ENCODE assay signal across 11 cellular contexts in the genomic region with DNA sequence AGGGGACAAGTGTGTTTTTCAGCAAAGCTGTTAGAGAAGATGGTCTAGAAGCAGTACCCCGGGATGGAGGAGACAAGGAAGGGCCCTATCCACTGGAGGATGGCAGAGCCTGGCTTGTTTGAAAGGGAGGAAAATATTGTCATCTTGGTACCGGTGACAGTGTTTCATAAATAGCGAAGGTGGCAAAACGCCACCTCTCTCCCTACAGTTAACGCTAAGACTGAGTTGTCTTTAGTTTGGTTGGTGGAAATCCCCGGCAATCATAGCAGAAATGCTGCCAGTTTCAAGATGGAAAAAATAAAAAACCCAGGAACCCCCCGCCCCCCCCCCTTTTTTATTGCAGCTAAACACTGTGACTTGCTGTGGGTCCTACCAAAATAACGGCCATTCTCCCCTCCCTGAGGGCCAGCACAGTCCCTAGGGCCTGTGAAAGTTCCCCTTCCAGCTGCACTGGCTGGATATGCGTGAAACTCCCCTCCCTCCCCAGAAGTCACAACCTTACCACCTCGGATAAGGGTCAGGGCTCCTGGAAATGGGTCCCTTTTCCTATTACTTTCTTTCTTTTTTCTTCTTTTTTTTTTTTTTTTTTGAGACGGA. TPM values are rescaled to one million over a fixed set of nuclear protein-coding genes. Genes with fewer than 3 reads are reported as not detected.
A peak's percentile ranks its signal among the peaks of the same experiment; 100 is the strongest.
DNase-seq lines count a peak whose midpoint lies in the region; TF ChIP-seq lines count a peak whose summit lies in the region.
"Had no signal": no experiment of that assay in that cellular context is flagged by ENCODE, and none has a peak within 500 bp of the region (broad histone marks: within the 10 kb centered on the region; RNA-seq: fewer than 3 reads in every experiment).

No MANE protein-coding gene starts in this region.

- peaks cover 79% of the 10 kb centered on the region for H3K4me1 Mint-ChIP-seq in activated naive CD4-positive, alpha-beta T cell treated with anti-CD3 and anti-CD28 coated beads, Interleukin-2, amount 50 U/mL, for 24 hours

- no peaks in the 10 kb centered on the region for H3K27me3 Mint-ChIP-seq in activated naive CD4-positive, alpha-beta T cell treated with anti-CD3 and anti-CD28 coated beads, Interleukin-2, amount 50 U/mL, for 24 hours

- peak overlapping the region; percentile 89 for H3K4me3 Mint-ChIP-seq in activated naive CD4-positive, alpha-beta T cell treated with anti-CD3 and anti-CD28 coated beads, Interleukin-2, amount 50 U/mL, for 24 hours

- peaks cover 4% of the 10 kb centered on the region for H3K36me3 Mint-ChIP-seq in activated naive CD4-positive, alpha-beta T cell treated with anti-CD3 and anti-CD28 coated beads, Interleukin-2, amount 50 U/mL, for 24 hours

- H3K27ac Mint-ChIP-seq in activated naive CD4-positive, alpha-beta T cell treated with anti-CD3 and anti-CD28 coated beads, Interleukin-2, amount 50 U/mL, for 24 hours: peak overlapping the region; percentile 99

- peak; percentile 34 for DNase-seq in T-helper 22 cell (ENCODE audit: low read depth)
- peak; percentile 33 to 43 for DNase-seq in stimulated activated CD4-positive, alpha-beta T cell treated with anti-CD3 and anti-CD28 coated beads, Interleukin-2, amount 100 ng/mL, for 48 hours
- DNase-seq in HuH-7 (ENCODE audit: low spot score): no peak
- no peak for DNase-seq in cardiac septum (ENCODE audit: low spot score)
- DNase-seq in NCI-H2029 (lab: John Stamatoyannopoulos, UW): no peak
- DNase-seq in NCI-H1105 (lab: John Stamatoyannopoulos, UW): no peak
- DNase-seq: DMS53, mesenchymal stem cell, NCI-H187 treated with DMSO at 0.1 percent for 48 hours had no signal

- TF ChIP-seq POLR2A in GM18526 (IDR thresholded peaks at IDR 0.05; ENCODE audit: extremely low read depth, insufficient read length): peak; percentile 25

- intact Hi-C loops in cardiac septum (cut with DNase I): no loop called here

- no peaks in the 10 kb centered on the region for H3K9me3 Mint-ChIP-seq in activated naive CD4-positive, alpha-beta T cell treated with anti-CD3 and anti-CD28 coated beads, Interleukin-2, amount 50 U/mL, for 24 hours

RNA-seq across cellular contexts. Expression of a gene that starts 3.7 kb away (rescaled TPM):
- total RNA-seq in cardiac septum: 3.0 TPM

Comparison
In these comparisons a context has a peak if more than half of its experiments do, and no peak if none do; other contexts are left out.
1. DNase-seq: peak in T-helper 22 cell (single experiment) and stimulated activated CD4-positive, alpha-beta T cell treated with anti-CD3 and anti-CD28 coated beads, Interleukin-2, amount 100 ng/mL, for 48 hours (2 of 2); none in HuH-7 (single experiment), cardiac septum (single experiment), NCI-H2029 (single experiment) and NCI-H1105 (single experiment).